Comparison of ENCODE assay signal across 8 cellular contexts in genomic region chr17:8153957-8154607, GRCh38. TPM values are rescaled to one million over a fixed set of nuclear protein-coding genes. Genes with fewer than 3 reads are reported as not detected.
DNase-seq lines count a peak whose midpoint lies in the region; ATAC-seq, FAIRE-seq and TF ChIP-seq lines count a peak whose summit lies in the region.

No MANE protein-coding gene starts in this region.

- H3K36me3 Mint-ChIP-seq in activated CD4-positive, alpha-beta T cell treated with anti-CD3 and anti-CD28 coated beads, Interleukin-2, amount 10 ng/mL, durations not matched to agents 24 days and 14 days (ENCODE audit: low read depth), result peaks cover 19% of the 10 kb centered on the region

- no peak for TF ChIP-seq CTCF in colonic mucosa (IDR thresholded peaks at IDR 0.05)

- no peaks in the 10 kb centered on the region for H3K27me3 ChIP-seq in colonic mucosa

- peak overlapping the region; percentile 57 for H3K4me3 ChIP-seq in colonic mucosa

- TF ChIP-seq POLR2A in GM12891 (IDR thresholded peaks at IDR 0.05; ENCODE audit: low read depth, low read length), result no peak

- H3K4me1 Mint-ChIP-seq in activated CD4-positive, alpha-beta T cell treated with anti-CD3 and anti-CD28 coated beads, Interleukin-2, amount 10 ng/mL, durations not matched to agents 24 days and 14 days, result peaks cover 48% of the 10 kb centered on the region

- peaks cover 21% of the 10 kb centered on the region for H3K4me1 ChIP-seq in colonic mucosa

- DNase-seq in GM12891 (ENCODE audit: insufficient read length, low spot score), result no peak
- DNase-seq in NCI-H2227 treated with DMSO at 0.1 percent for 48 hours (lab: John Stamatoyannopoulos, UW), result peak; percentile 82
- peak; percentile 98 for DNase-seq in activated CD4-positive, alpha-beta T cell treated with anti-CD3 and anti-CD28 coated beads, Interleukin-2, amount 10 ng/mL, durations not matched to agents 24 days and 14 days
- peak; percentile 100 for DNase-seq in colonic mucosa
- DNase-seq in kidney glomerular epithelial cell (lab: John Stamatoyannopoulos, UW), result peak; percentile 82
- DNase-seq in stimulated activated CD4-positive, alpha-beta T cell treated with anti-CD3 and anti-CD28 coated beads, Interleukin-12 subunit alpha, Interleukin-12 subunit beta, amount 100 ng/mL, for 4 hours, result peak; percentile 81

- H3K36me3 ChIP-seq in colonic mucosa, result peaks cover 10% of the 10 kb centered on the region

- H3K9me3 ChIP-seq in colonic mucosa, result no peaks in the 10 kb centered on the region

- intact Hi-C loops in activated CD4-positive, alpha-beta T cell treated with anti-CD3 and anti-CD28 coated beads, Interleukin-2, amount 10 ng/mL, durations not matched to agents 24 days and 14 days (cut with micrococcal nuclease), result loop anchor here (10.0 kb wide), 2 partner anchors 469 to 919 kb away; partner anchors contain the start of genes DVL2, PHF23, TP53 and WRAP53
- intact Hi-C loops in colonic mucosa (cut with DNase I), result no loop called here

- H3K4me3 Mint-ChIP-seq in activated CD4-positive, alpha-beta T cell treated with anti-CD3 and anti-CD28 coated beads, Interleukin-2, amount 10 ng/mL, durations not matched to agents 24 days and 14 days, result no peak overlapping the region

- peak overlapping the region; percentile 93 for H3K27ac ChIP-seq in colonic mucosa

- H3K9ac ChIP-seq in colonic mucosa (ENCODE audit: low read depth in 2 of 2, low read length in 2 of 2), result peak overlapping the region; percentile 99 to 100

- FAIRE-seq in GM12891 (lab: Jason Lieb, UNC), result peak; percentile 85

- H3K9me3 Mint-ChIP-seq in activated CD4-positive, alpha-beta T cell treated with anti-CD3 and anti-CD28 coated beads, Interleukin-2, amount 10 ng/mL, durations not matched to agents 24 days and 14 days, result no peaks in the 10 kb centered on the region

- no peak overlapping the region for H3K27ac Mint-ChIP-seq in activated CD4-positive, alpha-beta T cell treated with anti-CD3 and anti-CD28 coated beads, Interleukin-2, amount 10 ng/mL, durations not matched to agents 24 days and 14 days

- ATAC-seq in HG03039 (IDR thresholded peaks at IDR 0.05; ENCODE audit: unreplicated experiment) (no peak), HG03045 (IDR thresholded peaks at IDR 0.05; ENCODE audit: unreplicated experiment) (no peak)

- H3K27me3 Mint-ChIP-seq in activated CD4-positive, alpha-beta T cell treated with anti-CD3 and anti-CD28 coated beads, Interleukin-2, amount 10 ng/mL, durations not matched to agents 24 days and 14 days, result no peaks in the 10 kb centered on the region

TF ChIP-seq in GM12891, 5 proteins besides CTCF, POLR2A, EP300 and RAD21:
- TF ChIP-seq SPI1 (IDR thresholded peaks at IDR 0.05; ENCODE audit: low read depth, low read length) (0 out of 2 replicates have a peak, but pooled peaks have one; percentile 5), TAF1 (IDR thresholded peaks at IDR 0.05; ENCODE audit: low read depth, low read length) (0 out of 2 replicates have a peak, but pooled peaks have one; percentile 26), POU2F2 (IDR thresholded peaks at IDR 0.05; ENCODE audit: low read depth, low read length) (no peak), PAX5 (IDR thresholded peaks at IDR 0.05; ENCODE audit: insufficient read depth, low read length, severe bottlenecking) (no peak), POLR2AphosphoS5 (IDR thresholded peaks at IDR 0.05; ENCODE audit: low read depth, low read length) (no peak)

RNA-seq across cellular contexts. Expression of gene PER1, which starts 1.9 kb away (rescaled TPM):
- 17.1 TPM for polyA plus RNA-seq in GM12891 (2012; ENCODE audit: low read depth, missing spikeins)
- total RNA-seq in activated CD4-positive, alpha-beta T cell treated with anti-CD3 and anti-CD28 coated beads, Interleukin-2, amount 10 ng/mL, durations not matched to agents 24 days and 14 days, result 39.4 and 41.7 TPM in 2 replicates
- total RNA-seq in colonic mucosa, result 10 to 100 TPM; 19.7 to 43.6 TPM

RNA-seq across cellular contexts. Expression of gene VAMP2, which starts 8.7 kb away (rescaled TPM):
- 40.0 TPM for polyA plus RNA-seq in GM12891 (2012; ENCODE audit: low read depth, missing spikeins)
- 45.1 and 49.6 TPM in 2 replicates for total RNA-seq in activated CD4-positive, alpha-beta T cell treated with anti-CD3 and anti-CD28 coated beads, Interleukin-2, amount 10 ng/mL, durations not matched to agents 24 days and 14 days
- 10 to 100 TPM; 34.0 to 38.8 TPM for total RNA-seq in colonic mucosa

RNA-seq across cellular contexts. Expression of gene TMEM107, which starts 22.1 kb away (rescaled TPM):
- 14.7 TPM for polyA plus RNA-seq in GM12891 (2012; ENCODE audit: low read depth, missing spikeins)
- 20.9 and 21.4 TPM in 2 replicates for total RNA-seq in activated CD4-positive, alpha-beta T cell treated with anti-CD3 and anti-CD28 coated beads, Interleukin-2, amount 10 ng/mL, durations not matched to agents 24 days and 14 days
- 10 to 100 TPM; 13.2 to 17.0 TPM for total RNA-seq in colonic mucosa

RNA-seq across cellular contexts. Expression of gene HES7, which starts 30.2 kb away (rescaled TPM):
- polyA plus RNA-seq in GM12891 (2012; ENCODE audit: low read depth, missing spikeins), result 0.39 TPM
- total RNA-seq in activated CD4-positive, alpha-beta T cell treated with anti-CD3 and anti-CD28 coated beads, Interleukin-2, amount 10 ng/mL, durations not matched to agents 24 days and 14 days, result 1.5 and 2.1 TPM in 2 replicates
- not detected for total RNA-seq in colonic mucosa

RNA-seq across cellular contexts. Expression of gene ALOXE3, which starts 35.8 kb away (rescaled TPM):
- not detected for polyA plus RNA-seq in GM12891 (2012; ENCODE audit: low read depth, missing spikeins)
- total RNA-seq in activated CD4-positive, alpha-beta T cell treated with anti-CD3 and anti-CD28 coated beads, Interleukin-2, amount 10 ng/mL, durations not matched to agents 24 days and 14 days, result not detected in 2 replicates
- total RNA-seq in colonic mucosa, result not detected
